ENCODE assay signal across 30 cellular contexts in genomic region chr1:94592566-94592920, GRCh38. TPM values are rescaled to one million over a fixed set of nuclear protein-coding genes. Genes with fewer than 3 reads are reported as not detected.
DNase-seq lines count a peak whose midpoint lies in the region; ATAC-seq, FAIRE-seq and TF ChIP-seq lines count a peak whose summit lies in the region.
"Had no signal": no experiment of that assay in that cellular context is flagged by ENCODE, and none has a peak within 500 bp of the region (broad histone marks: within the 10 kb centered on the region; RNA-seq: fewer than 3 reads in every experiment).

No MANE protein-coding gene starts in this region.

- H3K4me3 ChIP-seq in IMR-90 (ENCODE audit: insufficient read depth, low read depth, low read length) (no peak overlapping the region), astrocyte (ENCODE audit: insufficient read depth, low read depth, low read length) (no peak overlapping the region), neuron (ENCODE audit: low read length) (no peak overlapping the region), brain microvascular endothelial cell (ENCODE audit: low read depth, low read length) (no peak overlapping the region)
- H3K4me3 ChIP-seq: adrenal gland, gastroesophageal sphincter, right lobe of liver had no signal

- H3K4me1 Mint-ChIP-seq in astrocyte (ENCODE audit: low read depth, unreplicated experiment), result peaks cover 30% of the 10 kb centered on the region
- H3K4me1 Mint-ChIP-seq: activated CD4-positive, alpha-beta T cell treated with anti-CD3 and anti-CD28 coated beads, Interleukin-2, amount 10 ng/mL, durations not matched to agents 7 days and 5 days; immature natural killer cell; natural killer cell had no signal

- TF ChIP-seq RAD21 in IMR-90 (IDR thresholded peaks at IDR 0.05; ENCODE audit: low read length), result no peak

- H4K5ac ChIP-seq in IMR-90 (ENCODE audit: low read depth, low read length), result no peak overlapping the region

- H3K23ac ChIP-seq in IMR-90 (ENCODE audit: low read depth, low read length), result no peak overlapping the region

- H3K36me3 ChIP-seq in IMR-90 (ENCODE audit: control insufficient read depth, insufficient read depth, low read length) (no peaks in the 10 kb centered on the region), astrocyte (ENCODE audit: insufficient read depth, low read length) (no peaks in the 10 kb centered on the region), neuron (ENCODE audit: insufficient read depth, low read length) (no peaks in the 10 kb centered on the region), brain microvascular endothelial cell (replicated peaks) (no peaks in the 10 kb centered on the region)
- H3K36me3 ChIP-seq: adrenal gland, gastroesophageal sphincter, right lobe of liver had no signal

- H3K18ac ChIP-seq in IMR-90 (ENCODE audit: low read depth, low read length), result no peak overlapping the region

- WGBS in IMR-90 (ENCODE audit: extremely low coverage in 2 of 2, insufficient read length in 1 of 2), 2 experiments, result no CpG with 5 or more reads among the region's 2 CpGs

- dilution Hi-C loops in IMR-90 (cut with HindIII; ENCODE audit: low sequenced_read_pairs, unreplicated experiment), result no loop called here

- H3K4ac ChIP-seq in IMR-90 (ENCODE audit: low read depth, low read length), result peak overlapping the region; percentile 40

- peak overlapping the region; percentile 68 for H4K91ac ChIP-seq in IMR-90 (ENCODE audit: insufficient read depth, low read depth, low read length)

- H3K9ac ChIP-seq in IMR-90 (ENCODE audit: low read depth, low read length), result no peak overlapping the region
- H3K9ac ChIP-seq in astrocyte (ENCODE audit: low read length), result no peak overlapping the region

- H2AK5ac ChIP-seq in IMR-90 (ENCODE audit: low read depth, low read length), result peak overlapping the region; percentile 40

- no peak overlapping the region for H3K4me3 Mint-ChIP-seq in astrocyte (ENCODE audit: unreplicated experiment)
- H3K4me3 Mint-ChIP-seq: activated CD4-positive, alpha-beta T cell treated with anti-CD3 and anti-CD28 coated beads, Interleukin-2, amount 10 ng/mL, durations not matched to agents 7 days and 5 days; activated T-cell treated with anti-CD3 and anti-CD28 coated beads, Interleukin-2, amount 50 U/mL, for 4 hours; immature natural killer cell; natural killer cell had no signal

- H2BK15ac ChIP-seq in IMR-90 (ENCODE audit: low read depth, low read length), result 0 out of 3 replicates have a peak overlapping the region, but pooled peaks have one; percentile 7

- in situ Hi-C loops in IMR-90 (cut with MboI; ENCODE audit: low sequenced_read_pairs) (no loop called here), brain microvascular endothelial cell (cut with HindIII; ENCODE audit: low pct_ligation_motif_present, low sequenced_read_pairs) (no loop called here)

- peak overlapping the region; percentile 66 for H3K27ac Mint-ChIP-seq in astrocyte (ENCODE audit: unreplicated experiment)
- H3K27ac Mint-ChIP-seq: activated CD4-positive, alpha-beta T cell treated with anti-CD3 and anti-CD28 coated beads, Interleukin-2, amount 10 ng/mL, durations not matched to agents 7 days and 5 days; immature natural killer cell; natural killer cell; progenitor cell of endocrine pancreas had no signal

- H2AFZ ChIP-seq in IMR-90 (replicated peaks; ENCODE audit: low read length, poor library complexity), result no peak overlapping the region
- no peak overlapping the region for H2AFZ ChIP-seq in astrocyte (ENCODE audit: low read depth, low read length)
- peak overlapping the region; percentile 1 for H2AFZ ChIP-seq in neuron (ENCODE audit: low read depth, low read length)

- H3K4me1 ChIP-seq in IMR-90 (ENCODE audit: control insufficient read depth, insufficient read depth, low read length) (peaks cover 16% of the 10 kb centered on the region), astrocyte (ENCODE audit: insufficient read depth, low read length) (peaks cover 4% of the 10 kb centered on the region), neuron (ENCODE audit: insufficient read depth, low read length) (peaks cover 47% of the 10 kb centered on the region)
- H3K4me1 ChIP-seq: right lobe of liver had no signal

- H3K4me2 ChIP-seq in IMR-90 (ENCODE audit: low read depth, low read length) (no peak overlapping the region), astrocyte (ENCODE audit: low read length) (no peak overlapping the region)

- intact Hi-C loops in IMR-90 (cut with micrococcal nuclease), result no loop called here

- POLR2A ChIA-PET in IMR-90 (lab: Charles Lee; ENCODE audit: unreplicated experiment), result interaction anchor here (2.6 kb wide), 1 partner anchor 52 kb away, joined by 25 read pairs; the partner anchor contains the start of gene F3

- H2BK5ac ChIP-seq in IMR-90 (ENCODE audit: low read depth, low read length, poor library complexity, severe bottlenecking), result no peak overlapping the region

- no peak for FAIRE-seq in astrocyte (lab: Jason Lieb, UNC)
- FAIRE-seq: endothelial cell of umbilical vein, GM18507, HTR-8/SVneo had no signal

- H4K8ac ChIP-seq in IMR-90 (ENCODE audit: low read depth in 2 of 2, low read length in 2 of 2), result peak overlapping the region in 1 of 2 experiments; percentile 1; a peak in 1 of 4 replicates

- no peaks in the 10 kb centered on the region for H3K79me2 ChIP-seq in astrocyte (ENCODE audit: insufficient read depth, low read length)

- TF ChIP-seq POLR2A in IMR-90 (IDR thresholded peaks at IDR 0.05; ENCODE audit: low read depth, low read length), result no peak

- H3K9me3 ChIP-seq in IMR-90 (ENCODE audit: control insufficient read depth, insufficient read depth, low read length), result 0 out of 2 replicates have a peak, but pooled peaks cover 1% of the 10 kb centered on the region
- H3K9me3 ChIP-seq in astrocyte (ENCODE audit: insufficient read depth, low read depth, low read length), result no peaks in the 10 kb centered on the region
- no peaks in the 10 kb centered on the region for H3K9me3 ChIP-seq in neuron (ENCODE audit: low read length)
- H3K9me3 ChIP-seq: adrenal gland, gastroesophageal sphincter, right lobe of liver had no signal

- H3K27me3 ChIP-seq in IMR-90 (ENCODE audit: control insufficient read depth, insufficient read depth, low read length) (no peaks in the 10 kb centered on the region), astrocyte (ENCODE audit: insufficient read depth, low read length) (no peaks in the 10 kb centered on the region), neuron (ENCODE audit: insufficient read depth, low read length) (no peaks in the 10 kb centered on the region), brain microvascular endothelial cell (replicated peaks) (no peaks in the 10 kb centered on the region)
- H3K27me3 ChIP-seq: adrenal gland, gastroesophageal sphincter, right lobe of liver had no signal

- H3K36me3 Mint-ChIP-seq in astrocyte (ENCODE audit: low read depth, unreplicated experiment), result no peaks in the 10 kb centered on the region
- H3K36me3 Mint-ChIP-seq: natural killer cell had no signal

- peak overlapping the region; percentile 38 for H2BK120ac ChIP-seq in IMR-90 (ENCODE audit: low read depth, low read length)

- H4K20me1 ChIP-seq in IMR-90 (ENCODE audit: insufficient read depth, low read length) (no peaks in the 10 kb centered on the region), astrocyte (ENCODE audit: insufficient read depth, low read length) (no peaks in the 10 kb centered on the region)

- BruUV-seq in IMR-90 (replicated peaks; lab: Mats Ljungman, UMichigan), result no TSS peak

- peaks cover 12% of the 10 kb centered on the region for H3K9me1 ChIP-seq in IMR-90 (ENCODE audit: insufficient read depth, low read length)

- CTCF ChIA-PET in IMR-90 (lab: Yijun Ruan, JAX), result interaction anchor here (1.0 kb wide), 1 partner anchor 9 kb away, joined by 4 read pairs; no protein-coding TSS in a partner anchor

- no peak overlapping the region for H3K27ac ChIP-seq in IMR-90 (ENCODE audit: insufficient read depth, low read length)
- no peak overlapping the region for H3K27ac ChIP-seq in astrocyte (ENCODE audit: low read depth, low read length)
- no peak overlapping the region for H3K27ac ChIP-seq in brain microvascular endothelial cell
- H3K27ac ChIP-seq: gastroesophageal sphincter, right lobe of liver, VCaP had no signal

- H3K9me3 Mint-ChIP-seq in astrocyte (ENCODE audit: unreplicated experiment), result peaks cover under 1% of the 10 kb centered on the region
- H3K9me3 Mint-ChIP-seq: activated CD4-positive, alpha-beta T cell treated with anti-CD3 and anti-CD28 coated beads, Interleukin-2, amount 10 ng/mL, durations not matched to agents 7 days and 5 days; activated T-cell treated with anti-CD3 and anti-CD28 coated beads, Interleukin-2, amount 50 U/mL, for 4 hours; immature natural killer cell; natural killer cell had no signal

- no peak for ATAC-seq in IMR-90 (ENCODE audit: low read depth)
- ATAC-seq: activated T-cell treated with anti-CD3 and anti-CD28 coated beads, Interleukin-2, amount 50 U/mL, for 4 hours; gastroesophageal sphincter; left ventricle myocardium superior; natural killer cell; right lobe of liver had no signal

- DNase-seq in IMR-90 (no peak), astrocyte (ENCODE audit: low read depth) (no peak), inferior parietal cortex (ENCODE audit: extremely low spot score) (peak; percentile 51), brain microvascular endothelial cell (no peak), T-helper 9 cell (no peak)
- DNase-seq in central memory CD4-positive, alpha-beta T cell, result no peak
- DNase-seq in activated CD8-positive, alpha-beta memory T cell treated with anti-CD3 and anti-CD28 coated beads, Interleukin-2, amount 50 U/mL, for 48 hours, result no peak
- DNase-seq: activated CD4-positive, alpha-beta T cell treated with anti-CD3 and anti-CD28 coated beads, Interleukin-2, amount 10 ng/mL, durations not matched to agents 7 days and 5 days; activated gamma-delta T cell treated with Interleukin-2 at 50 U/mL for 16 hours; activated T-cell treated with anti-CD3 and anti-CD28 coated beads, Interleukin-2, amount 50 U/mL, for 4 hours; dermis blood vessel endothelial cell; immature natural killer cell; KG1; left ventricle myocardium superior; MM.1S; natural killer cell; NCI-H1436; NCI-H2107; NCI-H510A; right lobe of liver; SHP77; stimulated activated CD4-positive, alpha-beta T cell treated with anti-CD3 and anti-CD28 coated beads, Interleukin-4, amount 100 ng/mL, for 1 hour had no signal

- no peak overlapping the region for H3K56ac ChIP-seq in IMR-90 (ENCODE audit: extremely low read depth, insufficient read depth, low read length)

- TF ChIP-seq CTCF in IMR-90 (conservative IDR thresholded peaks at IDR 0.05; ENCODE audit: low read depth, low read length) (no peak), astrocyte (IDR thresholded peaks at IDR 0.05; ENCODE audit: insufficient read depth, low read depth, low read length) (no peak), brain microvascular endothelial cell (IDR thresholded peaks at IDR 0.05; ENCODE audit: low read depth, low read length, missing control alignments) (no peak)

- H3K79me1 ChIP-seq in IMR-90 (ENCODE audit: low read depth in 1 of 2, low read length in 2 of 2), result no peaks in the 10 kb centered on the region

- peak overlapping the region; percentile 81; the same call in 1 of the 2 replicates for H3K14ac ChIP-seq in IMR-90 (replicated peaks; ENCODE audit: low read depth, low read length)

- H2AK9ac ChIP-seq in IMR-90 (replicated peaks; ENCODE audit: low read depth, low read length, poor library complexity), result no peak overlapping the region

- H2BK20ac ChIP-seq in IMR-90 (ENCODE audit: low read depth, low read length), result peak overlapping the region; percentile 69; the same call in 1 of the 2 replicates

- no peaks in the 10 kb centered on the region for H3K27me3 Mint-ChIP-seq in astrocyte (ENCODE audit: low read depth, unreplicated experiment)
- H3K27me3 Mint-ChIP-seq: activated CD4-positive, alpha-beta T cell treated with anti-CD3 and anti-CD28 coated beads, Interleukin-2, amount 10 ng/mL, durations not matched to agents 7 days and 5 days; progenitor cell of endocrine pancreas had no signal

RNA-seq across cellular contexts. Expression of gene F3, which starts 51.0 kb away (rescaled TPM):
- 75.6 and 102 TPM in 2 replicates for total RNA-seq in IMR-90 (2012; rRNA removed)
- 99.0 and 126 TPM in 2 replicates for polyA plus RNA-seq in IMR-90 (2012; rRNA removed)
- polyA plus RNA-seq in IMR-90 (2012; cell fraction: cytosol; rRNA removed), result 45.0 and 45.1 TPM in 2 replicates
- polyA plus RNA-seq in IMR-90 (2012; cell fraction: nucleus; rRNA removed; ENCODE audit: low replicate concordance), result 88.3 and 572 TPM in 2 replicates
- 36.1 and 55.7 TPM in 2 replicates for total RNA-seq in astrocyte
- total RNA-seq: activated CD4-positive, alpha-beta T cell treated with anti-CD3 and anti-CD28 coated beads, Interleukin-2, amount 10 ng/mL, durations not matched to agents 7 days and 5 days had no signal
- polyA plus RNA-seq: immature natural killer cell had no signal
